ENCODE assay signal across 24 cellular contexts in the genomic region with DNA sequence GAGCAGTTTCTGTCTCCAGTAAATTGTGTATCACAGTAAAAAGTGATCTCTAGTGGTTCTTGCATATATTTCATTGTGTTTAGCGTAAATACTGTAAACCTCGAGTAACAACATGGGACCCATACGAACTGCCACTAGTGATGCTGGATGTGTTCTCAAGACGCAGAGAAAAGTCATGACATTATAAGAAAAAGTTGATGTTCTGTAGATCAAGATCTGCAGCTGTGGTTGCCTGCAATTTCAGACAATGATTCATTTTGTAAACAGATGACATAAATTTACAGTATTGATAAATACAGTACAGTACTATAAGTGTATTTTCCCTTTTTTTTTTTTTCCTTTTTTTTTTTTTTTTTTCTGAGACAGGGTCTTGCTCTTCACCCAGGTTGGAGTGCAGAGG.
"Had no signal": no experiment of that assay in that cellular context is flagged by ENCODE, and none has a peak within 500 bp of the region (broad histone marks: within the 10 kb centered on the region; RNA-seq: fewer than 3 reads in every experiment).

No MANE protein-coding gene starts in this region.

- H3K27me3 Mint-ChIP-seq: progenitor cell of endocrine pancreas; stimulated activated naive B cell treated with anti-CD40 and anti-IgM and Interleukin-4, amounts not matched to agents 10 μg/mL and 1 μg/mL and 100 μg/mL, for 72 hours had no signal

- H3K9me3 ChIP-seq: esophagus muscularis mucosa, lower lobe of right lung, sigmoid colon, transverse colon, uterus had no signal

- H3K36me3 ChIP-seq: lower lobe of right lung, sigmoid colon, transverse colon, uterus had no signal

- ATAC-seq: lower lobe of right lung; natural killer cell; stimulated activated naive B cell treated with anti-CD40 and anti-IgM and Interleukin-4, amounts not matched to agents 10 μg/mL and 1 μg/mL and 100 μg/mL, for 72 hours had no signal

- FAIRE-seq: colon, kidney had no signal

- H3K4me2 ChIP-seq: smooth muscle cell had no signal

- H3K27me3 ChIP-seq: esophagus muscularis mucosa, sigmoid colon, transverse colon, uterus had no signal

- H3K4me1 Mint-ChIP-seq: natural killer cell; stimulated activated naive B cell treated with anti-CD40 and anti-IgM and Interleukin-4, amounts not matched to agents 10 μg/mL and 1 μg/mL and 100 μg/mL, for 72 hours had no signal

- H3K27ac ChIP-seq: esophagus muscularis mucosa, lower lobe of right lung, sigmoid colon, transverse colon, uterus had no signal

- H3K27ac Mint-ChIP-seq: activated naive CD4-positive, alpha-beta T cell treated with anti-CD3 and anti-CD28 coated beads for 36 hours; natural killer cell; progenitor cell of endocrine pancreas; stimulated activated naive B cell treated with anti-CD40 and anti-IgM and Interleukin-4, amounts not matched to agents 10 μg/mL and 1 μg/mL and 100 μg/mL, for 72 hours had no signal

- DNase-seq: activated CD4-positive, alpha-beta T cell treated with anti-CD3 and anti-CD28 coated beads, Interleukin-2, amount 50 U/mL, for 4 hours; activated CD8-positive, alpha-beta memory T cell treated with anti-CD3 and anti-CD28 coated beads for 24 hours; activated CD8-positive, alpha-beta memory T cell treated with anti-CD3 and anti-CD28 coated beads, Interleukin-2, amount 50 U/mL, for 4 hours; activated effector memory CD4-positive, alpha-beta T cell treated with Interleukin-2 at 50 U/mL for 16 hours; activated naive CD4-positive, alpha-beta T cell treated with anti-CD3 and anti-CD28 coated beads for 36 hours; activated T-cell treated with anti-CD3 and anti-CD28 coated beads, Interleukin-2, amount 50 U/mL, for 48 hours; amygdala; caudate nucleus; effector memory CD4-positive, alpha-beta T cell; kidney; lower lobe of right lung; natural killer cell; retina; sigmoid colon; stimulated activated CD4-positive, alpha-beta T cell treated with anti-CD3 and anti-CD28 coated beads, Interleukin-2, amount 100 ng/mL, for 48 hours; stimulated activated CD8-positive, alpha-beta memory T cell treated with anti-CD3 and anti-CD28 coated beads, Interleukin-4, amount 100 ng/mL, for 48 hours; stimulated activated naive B cell treated with anti-CD40 and anti-IgM and Interleukin-4, amounts not matched to agents 10 μg/mL and 1 μg/mL and 100 μg/mL, for 72 hours; T-helper 9 cell; transverse colon; uterus had no signal

- H3K4me3 ChIP-seq: esophagus muscularis mucosa, lower lobe of right lung, sigmoid colon, smooth muscle cell, transverse colon, uterus had no signal

- H3K4me3 Mint-ChIP-seq: activated naive CD4-positive, alpha-beta T cell treated with anti-CD3 and anti-CD28 coated beads for 36 hours; natural killer cell; stimulated activated naive B cell treated with anti-CD40 and anti-IgM and Interleukin-4, amounts not matched to agents 10 μg/mL and 1 μg/mL and 100 μg/mL, for 72 hours had no signal

- H3K9me3 Mint-ChIP-seq: natural killer cell had no signal

- H3K4me1 ChIP-seq: lower lobe of right lung, uterus had no signal

- H3K36me3 Mint-ChIP-seq: natural killer cell had no signal
